Comparison of ENCODE assay signal across 1 cellular context in genomic region chr12:52879394-52880351, GRCh38.
TF ChIP-seq lines count a peak whose summit lies in the region.

No MANE protein-coding gene starts in this region.

TF ChIP-seq in K562, 482 proteins besides CTCF, POLR2A, EP300 and RAD21 (continued from another document and continues in another):
- TF ChIP-seq, protein P1, sequence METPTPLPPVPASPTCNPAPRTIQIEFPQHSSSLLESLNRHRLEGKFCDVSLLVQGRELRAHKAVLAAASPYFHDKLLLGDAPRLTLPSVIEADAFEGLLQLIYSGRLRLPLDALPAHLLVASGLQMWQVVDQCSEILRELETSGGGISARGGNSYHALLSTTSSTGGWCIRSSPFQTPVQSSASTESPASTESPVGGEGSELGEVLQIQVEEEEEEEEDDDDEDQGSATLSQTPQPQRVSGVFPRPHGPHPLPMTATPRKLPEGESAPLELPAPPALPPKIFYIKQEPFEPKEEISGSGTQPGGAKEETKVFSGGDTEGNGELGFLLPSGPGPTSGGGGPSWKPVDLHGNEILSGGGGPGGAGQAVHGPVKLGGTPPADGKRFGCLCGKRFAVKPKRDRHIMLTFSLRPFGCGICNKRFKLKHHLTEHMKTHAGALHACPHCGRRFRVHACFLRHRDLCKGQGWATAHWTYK (CRISPR knock-in tag; IDR thresholded peaks at IDR 0.05), result no peak; the same call in 1 of the 2 replicates
- TF ChIP-seq SIX5 (IDR thresholded peaks at IDR 0.05; ENCODE audit: borderline replicate concordance in 1 of 2, insufficient read depth in 1 of 2, low read depth in 1 of 2, low read length in 2 of 2) (no peak), HEY1 (CRISPR knock-in tag; IDR thresholded peaks at IDR 0.05; ENCODE audit: borderline replicate concordance) (no peak), DIDO1 (tag; IDR thresholded peaks at IDR 0.05; ENCODE audit: low read depth) (0 out of 2 replicates have a peak, but pooled peaks have one; percentile 38), ASH1L (IDR thresholded peaks at IDR 0.05; ENCODE audit: borderline replicate concordance, low read depth, partially characterized antibody) (no peak), PHB2 (IDR thresholded peaks at IDR 0.05; ENCODE audit: low read depth) (no peak), SRSF3 (IDR thresholded peaks at IDR 0.05; ENCODE audit: insufficient read depth, low read length) (no peak), DPF2 (IDR thresholded peaks at IDR 0.05) (0 out of 2 replicates have a peak, but pooled peaks have one; percentile 28), PTTG1 (tag; IDR thresholded peaks at IDR 0.05; ENCODE audit: low read depth) (no peak), PRMT5 (CRISPR knock-in tag; IDR thresholded peaks at IDR 0.05) (no peak), JUN (IDR thresholded peaks at IDR 0.05; ENCODE audit: borderline replicate concordance, low read depth, low read length) (peak; percentile 55; the same call in 1 of the 2 replicates), JUN (CRISPR knock-in tag; IDR thresholded peaks at IDR 0.05; ENCODE audit: borderline replicate concordance) (no peak), CBX5 (IDR thresholded peaks at IDR 0.05; ENCODE audit: borderline replicate concordance, low read depth) (peak; percentile 62; the same call in 1 of the 2 replicates), SIN3A (IDR thresholded peaks at IDR 0.05; ENCODE audit: borderline replicate concordance in 2 of 2, control insufficient read depth in 1 of 2, low read depth in 2 of 2, low read length in 2 of 2) (peak in 1 of 2 experiments; percentile 31; a peak in 1 of 4 replicates), ZKSCAN3 (CRISPR knock-in tag; IDR thresholded peaks at IDR 0.05) (no peak), ZNF232 (CRISPR knock-in tag; IDR thresholded peaks at IDR 0.05) (no peak), JUND (IDR thresholded peaks at IDR 0.05; ENCODE audit: borderline replicate concordance, low read depth, low read length) (peak; percentile 73), JUND (tag; IDR thresholded peaks at IDR 0.05; ENCODE audit: borderline replicate concordance, low read depth, low read length) (no peak; the same call in 2 of the 3 replicates), ZNF311 (CRISPR knock-in tag; IDR thresholded peaks at IDR 0.05) (no peak), HNRNPH1 (optimal IDR thresholded peaks at IDR 0.05; ENCODE audit: low read depth, low read length) (no peak), ZNF217 (CRISPR knock-in tag; IDR thresholded peaks at IDR 0.05) (no peak), SETDB1 (IDR thresholded peaks at IDR 0.05; ENCODE audit: low read length) (no peak), ESRRA (IDR thresholded peaks at IDR 0.05; ENCODE audit: borderline replicate concordance, low read depth) (no peak), SUPT5H (IDR thresholded peaks at IDR 0.05) (0 out of 2 replicates have a peak, but pooled peaks have one; percentile 44), TOE1 (IDR thresholded peaks at IDR 0.05; ENCODE audit: borderline replicate concordance) (no peak), TOE1 (CRISPR knock-in tag; IDR thresholded peaks at IDR 0.05; ENCODE audit: borderline replicate concordance, low read depth) (no peak), MTA1 (IDR thresholded peaks at IDR 0.05; ENCODE audit: borderline replicate concordance) (no peak), TFAM (CRISPR knock-in tag; conservative IDR thresholded peaks at IDR 0.05) (no peak), ZNF318 (IDR thresholded peaks at IDR 0.05; ENCODE audit: borderline replicate concordance in 1 of 2, low read depth in 1 of 2) (no peak), ZNF444 (CRISPR knock-in tag; IDR thresholded peaks at IDR 0.05) (no peak), NR3C1 (CRISPR knock-in tag; IDR thresholded peaks at IDR 0.05) (no peak), PML (IDR thresholded peaks at IDR 0.05; ENCODE audit: low read length) (no peak), SMARCB1 (IDR thresholded peaks at IDR 0.05; ENCODE audit: insufficient read length, low read depth) (no peak), MTA2 (IDR thresholded peaks at IDR 0.05; ENCODE audit: low read depth) (peak; percentile 23; the same call in 1 of the 2 replicates), ZNF408 (CRISPR knock-in tag; IDR thresholded peaks at IDR 0.05; ENCODE audit: low read depth) (no peak), CEBPG (CRISPR knock-in tag; IDR thresholded peaks at IDR 0.05) (no peak), CEBPG (tag; conservative IDR thresholded peaks at IDR 0.05 in 1 of 2, IDR thresholded peaks at IDR 0.05 in 1 of 2) (no peak)
- TF ChIP-seq, protein P2, sequence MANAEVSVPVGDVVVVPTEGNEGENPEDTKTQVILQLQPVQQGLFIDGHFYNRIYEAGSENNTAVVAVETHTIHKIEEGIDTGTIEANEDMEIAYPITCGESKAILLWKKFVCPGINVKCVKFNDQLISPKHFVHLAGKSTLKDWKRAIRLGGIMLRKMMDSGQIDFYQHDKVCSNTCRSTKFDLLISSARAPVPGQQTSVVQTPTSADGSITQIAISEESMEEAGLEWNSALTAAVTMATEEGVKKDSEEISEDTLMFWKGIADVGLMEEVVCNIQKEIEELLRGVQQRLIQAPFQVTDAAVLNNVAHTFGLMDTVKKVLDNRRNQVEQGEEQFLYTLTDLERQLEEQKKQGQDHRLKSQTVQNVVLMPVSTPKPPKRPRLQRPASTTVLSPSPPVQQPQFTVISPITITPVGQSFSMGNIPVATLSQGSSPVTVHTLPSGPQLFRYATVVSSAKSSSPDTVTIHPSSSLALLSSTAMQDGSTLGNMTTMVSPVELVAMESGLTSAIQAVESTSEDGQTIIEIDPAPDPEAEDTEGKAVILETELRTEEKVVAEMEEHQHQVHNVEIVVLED (CRISPR knock-in tag; IDR thresholded peaks at IDR 0.05), result no peak
- TF ChIP-seq, protein P3, sequence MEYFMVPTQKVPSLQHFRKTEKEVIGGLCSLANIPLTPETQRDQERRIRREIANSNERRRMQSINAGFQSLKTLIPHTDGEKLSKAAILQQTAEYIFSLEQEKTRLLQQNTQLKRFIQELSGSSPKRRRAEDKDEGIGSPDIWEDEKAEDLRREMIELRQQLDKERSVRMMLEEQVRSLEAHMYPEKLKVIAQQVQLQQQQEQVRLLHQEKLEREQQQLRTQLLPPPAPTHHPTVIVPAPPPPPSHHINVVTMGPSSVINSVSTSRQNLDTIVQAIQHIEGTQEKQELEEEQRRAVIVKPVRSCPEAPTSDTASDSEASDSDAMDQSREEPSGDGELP (CRISPR knock-in tag; IDR thresholded peaks at IDR 0.05; ENCODE audit: borderline replicate concordance), result peak; percentile 80
- TF ChIP-seq, protein P4, sequence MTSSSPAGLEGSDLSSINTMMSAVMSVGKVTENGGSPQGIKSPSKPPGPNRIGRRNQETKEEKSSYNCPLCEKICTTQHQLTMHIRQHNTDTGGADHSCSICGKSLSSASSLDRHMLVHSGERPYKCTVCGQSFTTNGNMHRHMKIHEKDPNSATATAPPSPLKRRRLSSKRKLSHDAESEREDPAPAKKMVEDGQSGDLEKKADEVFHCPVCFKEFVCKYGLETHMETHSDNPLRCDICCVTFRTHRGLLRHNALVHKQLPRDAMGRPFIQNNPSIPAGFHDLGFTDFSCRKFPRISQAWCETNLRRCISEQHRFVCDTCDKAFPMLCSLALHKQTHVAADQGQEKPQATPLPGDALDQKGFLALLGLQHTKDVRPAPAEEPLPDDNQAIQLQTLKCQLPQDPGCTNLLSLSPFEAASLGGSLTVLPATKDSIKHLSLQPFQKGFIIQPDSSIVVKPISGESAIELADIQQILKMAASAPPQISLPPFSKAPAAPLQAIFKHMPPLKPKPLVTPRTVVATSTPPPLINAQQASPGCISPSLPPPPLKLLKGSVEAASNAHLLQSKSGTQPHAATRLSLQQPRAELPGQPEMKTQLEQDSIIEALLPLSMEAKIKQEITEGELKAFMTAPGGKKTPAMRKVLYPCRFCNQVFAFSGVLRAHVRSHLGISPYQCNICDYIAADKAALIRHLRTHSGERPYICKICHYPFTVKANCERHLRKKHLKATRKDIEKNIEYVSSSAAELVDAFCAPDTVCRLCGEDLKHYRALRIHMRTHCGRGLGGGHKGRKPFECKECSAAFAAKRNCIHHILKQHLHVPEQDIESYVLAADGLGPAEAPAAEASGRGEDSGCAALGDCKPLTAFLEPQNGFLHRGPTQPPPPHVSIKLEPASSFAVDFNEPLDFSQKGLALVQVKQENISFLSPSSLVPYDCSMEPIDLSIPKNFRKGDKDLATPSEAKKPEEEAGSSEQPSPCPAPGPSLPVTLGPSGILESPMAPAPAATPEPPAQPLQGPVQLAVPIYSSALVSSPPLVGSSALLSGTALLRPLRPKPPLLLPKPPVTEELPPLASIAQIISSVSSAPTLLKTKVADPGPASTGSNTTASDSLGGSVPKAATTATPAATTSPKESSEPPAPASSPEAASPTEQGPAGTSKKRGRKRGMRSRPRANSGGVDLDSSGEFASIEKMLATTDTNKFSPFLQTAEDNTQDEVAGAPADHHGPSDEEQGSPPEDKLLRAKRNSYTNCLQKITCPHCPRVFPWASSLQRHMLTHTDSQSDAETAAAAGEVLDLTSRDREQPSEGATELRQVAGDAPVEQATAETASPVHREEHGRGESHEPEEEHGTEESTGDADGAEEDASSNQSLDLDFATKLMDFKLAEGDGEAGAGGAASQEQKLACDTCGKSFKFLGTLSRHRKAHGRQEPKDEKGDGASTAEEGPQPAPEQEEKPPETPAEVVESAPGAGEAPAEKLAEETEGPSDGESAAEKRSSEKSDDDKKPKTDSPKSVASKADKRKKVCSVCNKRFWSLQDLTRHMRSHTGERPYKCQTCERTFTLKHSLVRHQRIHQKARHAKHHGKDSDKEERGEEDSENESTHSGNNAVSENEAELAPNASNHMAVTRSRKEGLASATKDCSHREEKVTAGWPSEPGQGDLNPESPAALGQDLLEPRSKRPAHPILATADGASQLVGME (CRISPR knock-in tag; IDR thresholded peaks at IDR 0.05), result 0 out of 2 replicates have a peak, but pooled peaks have one; percentile 42
- TF ChIP-seq, protein P5, sequence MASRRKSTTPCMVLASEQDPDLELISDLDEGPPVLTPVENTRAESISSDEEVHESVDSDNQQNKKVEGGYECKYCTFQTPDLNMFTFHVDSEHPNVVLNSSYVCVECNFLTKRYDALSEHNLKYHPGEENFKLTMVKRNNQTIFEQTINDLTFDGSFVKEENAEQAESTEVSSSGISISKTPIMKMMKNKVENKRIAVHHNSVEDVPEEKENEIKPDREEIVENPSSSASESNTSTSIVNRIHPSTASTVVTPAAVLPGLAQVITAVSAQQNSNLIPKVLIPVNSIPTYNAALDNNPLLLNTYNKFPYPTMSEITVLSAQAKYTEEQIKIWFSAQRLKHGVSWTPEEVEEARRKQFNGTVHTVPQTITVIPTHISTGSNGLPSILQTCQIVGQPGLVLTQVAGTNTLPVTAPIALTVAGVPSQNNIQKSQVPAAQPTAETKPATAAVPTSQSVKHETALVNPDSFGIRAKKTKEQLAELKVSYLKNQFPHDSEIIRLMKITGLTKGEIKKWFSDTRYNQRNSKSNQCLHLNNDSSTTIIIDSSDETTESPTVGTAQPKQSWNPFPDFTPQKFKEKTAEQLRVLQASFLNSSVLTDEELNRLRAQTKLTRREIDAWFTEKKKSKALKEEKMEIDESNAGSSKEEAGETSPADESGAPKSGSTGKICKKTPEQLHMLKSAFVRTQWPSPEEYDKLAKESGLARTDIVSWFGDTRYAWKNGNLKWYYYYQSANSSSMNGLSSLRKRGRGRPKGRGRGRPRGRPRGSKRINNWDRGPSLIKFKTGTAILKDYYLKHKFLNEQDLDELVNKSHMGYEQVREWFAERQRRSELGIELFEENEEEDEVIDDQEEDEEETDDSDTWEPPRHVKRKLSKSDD (conservative IDR thresholded peaks at IDR 0.05; ENCODE audit: low read length), result no peak
